Comparison of ENCODE assay signal across 22 cellular contexts in genomic region chr1:62448221-62448933, GRCh38. TPM values are rescaled to one million over a fixed set of nuclear protein-coding genes. Genes with fewer than 3 reads are reported as not detected.
DNase-seq lines count a peak whose midpoint lies in the region; ATAC-seq and TF ChIP-seq lines count a peak whose summit lies in the region.
"Had no signal": no experiment of that assay in that cellular context is flagged by ENCODE, and none has a peak within 500 bp of the region (broad histone marks: within the 10 kb centered on the region; RNA-seq: fewer than 3 reads in every experiment).

No MANE protein-coding gene starts in this region.

- intact Hi-C loops in MCF 10A (cut with micrococcal nuclease) = no loop called here
- intact Hi-C loops in breast epithelium (cut with DNase I; ENCODE audit: low total_unique reads) = no loop called here

- no peaks in the 10 kb centered on the region for H3K9me3 Mint-ChIP-seq in MCF 10A (ENCODE audit: unreplicated experiment)
- H3K9me3 Mint-ChIP-seq in activated T-helper 17 cell treated with anti-CD3 and anti-CD28 coated beads, Interleukin-2, amount 50 U/mL, for 72 hours = no peaks in the 10 kb centered on the region
- H3K9me3 Mint-ChIP-seq in stimulated activated effector memory CD8-positive, alpha-beta T cell treated with anti-CD3 and anti-CD28 coated beads, Interleukin-12 subunit alpha, Interleukin-12 subunit beta, amount 100 ng/mL, for 72 hours = no peaks in the 10 kb centered on the region

- H3K4me3 ChIP-seq in breast epithelium (no peak overlapping the region), OCI-LY3 (ENCODE audit: low read length) (no peak overlapping the region), foreskin fibroblast (ENCODE audit: low read depth in 1 of 2, low read length in 2 of 2) (no peak overlapping the region)

- peaks cover 77% of the 10 kb centered on the region for H3K36me3 Mint-ChIP-seq in MCF 10A (ENCODE audit: insufficient read depth, unreplicated experiment)
- H3K36me3 Mint-ChIP-seq in activated T-helper 17 cell treated with anti-CD3 and anti-CD28 coated beads, Interleukin-2, amount 50 U/mL, for 72 hours (ENCODE audit: low read depth) = peaks cover 100% of the 10 kb centered on the region
- H3K36me3 Mint-ChIP-seq in stimulated activated effector memory CD8-positive, alpha-beta T cell treated with anti-CD3 and anti-CD28 coated beads, Interleukin-12 subunit alpha, Interleukin-12 subunit beta, amount 100 ng/mL, for 72 hours = peaks cover 100% of the 10 kb centered on the region

- H3K9ac ChIP-seq in OCI-LY3 (ENCODE audit: low read length) = no peak overlapping the region

- peaks cover 66% of the 10 kb centered on the region for H3K79me2 ChIP-seq in OCI-LY3 (ENCODE audit: low read length)

- H3K4me1 ChIP-seq in breast epithelium (no peaks in the 10 kb centered on the region), OCI-LY3 (ENCODE audit: low read length) (peaks cover 31% of the 10 kb centered on the region)

- H2AFZ ChIP-seq in OCI-LY3 (ENCODE audit: low read depth, low read length) = no peak overlapping the region

- POLR2A ChIA-PET in MCF 10A (lab: Yijun Ruan, JAX) = interaction anchor here (1.0 to 1.6 kb wide), 2 partner anchors 10 kb away, joined by 3 to 4 read pairs; no protein-coding TSS in a partner anchor

- DNase-seq in MCF 10A (ENCODE audit: unreplicated experiment) (no peak), breast epithelium (ENCODE audit: low spot score in 2 of 2) (no peak), T1000 (lab: John Stamatoyannopoulos, UW) (no peak), iPS-NIHi7 (ENCODE audit: extremely low spot score) (no peak), foreskin fibroblast (no peak)
- DNase-seq in stimulated activated effector memory CD8-positive, alpha-beta T cell treated with anti-CD3 and anti-CD28 coated beads, Interleukin-12 subunit alpha, Interleukin-12 subunit beta, amount 100 ng/mL, for 72 hours (ENCODE audit: low spot score in 2 of 2) = no peak
- DNase-seq: ACHN, C1 segment of cervical spinal cord, DMS79 treated with DMSO at 0.1 percent for 48 hours, GOT3, KBM-7, NCI-H1417, NCI-H187 treated with DMSO at 0.1 percent for 48 hours, NCI-H2227 treated with DMSO at 0.1 percent for 48 hours, NCI-H510A treated with DMSO at 0.1 percent for 48 hours, NCI-H774, PC-3 had no signal

- peak; percentile 37 for ATAC-seq in activated T-helper 17 cell treated with anti-CD3 and anti-CD28 coated beads, Interleukin-2, amount 50 U/mL, for 72 hours (replicated peaks)
- ATAC-seq in stimulated activated effector memory CD8-positive, alpha-beta T cell treated with anti-CD3 and anti-CD28 coated beads, Interleukin-12 subunit alpha, Interleukin-12 subunit beta, amount 100 ng/mL, for 72 hours = peak; percentile 65
- ATAC-seq: HCT116, HepG2, PC-3 had no signal

- no peak overlapping the region for H3K4me3 Mint-ChIP-seq in MCF 10A (ENCODE audit: unreplicated experiment)
- no peak overlapping the region for H3K4me3 Mint-ChIP-seq in activated T-helper 17 cell treated with anti-CD3 and anti-CD28 coated beads, Interleukin-2, amount 50 U/mL, for 72 hours
- H3K4me3 Mint-ChIP-seq in stimulated activated effector memory CD8-positive, alpha-beta T cell treated with anti-CD3 and anti-CD28 coated beads, Interleukin-12 subunit alpha, Interleukin-12 subunit beta, amount 100 ng/mL, for 72 hours = no peak overlapping the region

- H3K4me1 Mint-ChIP-seq in MCF 10A (ENCODE audit: insufficient read depth, unreplicated experiment) = no peaks in the 10 kb centered on the region
- peaks cover 9% of the 10 kb centered on the region for H3K4me1 Mint-ChIP-seq in activated T-helper 17 cell treated with anti-CD3 and anti-CD28 coated beads, Interleukin-2, amount 50 U/mL, for 72 hours
- H3K4me1 Mint-ChIP-seq in stimulated activated effector memory CD8-positive, alpha-beta T cell treated with anti-CD3 and anti-CD28 coated beads, Interleukin-12 subunit alpha, Interleukin-12 subunit beta, amount 100 ng/mL, for 72 hours = peaks cover 15% of the 10 kb centered on the region

- peak overlapping the region; percentile 61 for H3K4me2 ChIP-seq in OCI-LY3 (ENCODE audit: low read length)

- BruUV-seq in MCF 10A (replicated peaks; lab: Mats Ljungman, UMichigan) = no TSS peak

- peak overlapping the region; percentile 31 for H3K27ac Mint-ChIP-seq in MCF 10A (ENCODE audit: low read depth, unreplicated experiment)
- peak overlapping the region; percentile 63 for H3K27ac Mint-ChIP-seq in activated T-helper 17 cell treated with anti-CD3 and anti-CD28 coated beads, Interleukin-2, amount 50 U/mL, for 72 hours
- H3K27ac Mint-ChIP-seq in stimulated activated effector memory CD8-positive, alpha-beta T cell treated with anti-CD3 and anti-CD28 coated beads, Interleukin-12 subunit alpha, Interleukin-12 subunit beta, amount 100 ng/mL, for 72 hours = peak overlapping the region; percentile 71

- H3K36me3 ChIP-seq in breast epithelium (peaks cover 18% of the 10 kb centered on the region), OCI-LY3 (replicated peaks; ENCODE audit: low read depth, low read length) (peaks cover 62% of the 10 kb centered on the region)

- no peaks in the 10 kb centered on the region for H3K9me3 ChIP-seq in breast epithelium
- no peaks in the 10 kb centered on the region for H3K9me3 ChIP-seq in OCI-LY3 (ENCODE audit: insufficient read depth, low read length)

- H4K20me1 ChIP-seq in OCI-LY3 (ENCODE audit: insufficient read depth, low read length) = peaks cover 52% of the 10 kb centered on the region

- no peak for TF ChIP-seq CTCF in MCF 10A (IDR thresholded peaks at IDR 0.05; ENCODE audit: unreplicated experiment)
- TF ChIP-seq CTCF in breast epithelium (IDR thresholded peaks at IDR 0.05) = no peak
- TF ChIP-seq CTCF in OCI-LY3 (IDR thresholded peaks at IDR 0.05; ENCODE audit: low read depth, low read length) = no peak
- no peak for TF ChIP-seq CTCF in foreskin fibroblast (IDR thresholded peaks at IDR 0.05; ENCODE audit: low read depth, low read length)

- no peak for TF ChIP-seq POLR2A in breast epithelium (IDR thresholded peaks at IDR 0.05)

- H3K27ac ChIP-seq in breast epithelium = no peak overlapping the region
- H3K27ac ChIP-seq in OCI-LY3 (ENCODE audit: low read length) = peak overlapping the region; percentile 52
- H3K27ac ChIP-seq: RWPE1 had no signal

- H3K27me3 Mint-ChIP-seq in MCF 10A (ENCODE audit: insufficient read depth, unreplicated experiment) = no peaks in the 10 kb centered on the region
- no peaks in the 10 kb centered on the region for H3K27me3 Mint-ChIP-seq in activated T-helper 17 cell treated with anti-CD3 and anti-CD28 coated beads, Interleukin-2, amount 50 U/mL, for 72 hours

- CTCF ChIA-PET in MCF 10A (lab: Yijun Ruan, JAX) = no interaction called here

- H3K27me3 ChIP-seq in breast epithelium (no peaks in the 10 kb centered on the region), OCI-LY3 (ENCODE audit: low read depth, low read length) (no peaks in the 10 kb centered on the region)

RNA-seq across cellular contexts. Expression of gene USP1, which starts 11.5 kb away (rescaled TPM):
- total RNA-seq in MCF 10A (2022) (32.8 and 47.2 TPM in 2 replicates), breast epithelium (10 to 100 TPM; 19.4 to 39.7 (median 29.8) TPM)
- 10 to 100 TPM; 44.7 to 62.1 TPM for total RNA-seq in activated T-helper 17 cell treated with anti-CD3 and anti-CD28 coated beads, Interleukin-2, amount 50 U/mL, for 72 hours
